In genomic region chr1:15834406-15835204, GRCh38 we compare ENCODE assay signal across 8 cellular contexts. TPM values are rescaled to one million over a fixed set of nuclear protein-coding genes. Genes with fewer than 3 reads are reported as not detected.
DNase-seq lines count a peak whose midpoint lies in the region; TF ChIP-seq lines count a peak whose summit lies in the region.

No MANE protein-coding gene starts in this region.

- peak; percentile 97 for DNase-seq in Daoy (ENCODE audit: low read depth)
- peak; percentile 88 for DNase-seq in H4 (ENCODE audit: low spot score)
- peak; percentile 83 for DNase-seq in RWPE1 (ENCODE audit: low spot score)
- DNase-seq in activated T-helper 9 cell treated with anti-CD3 and anti-CD28 coated beads, Interleukin-2, amount 50 U/mL, for 16 hours (ENCODE audit: low read depth): peak; percentile 85
- peak; percentile 94 for DNase-seq in fibroblast of pulmonary artery (ENCODE audit: low read depth)
- peak; percentile 88 for DNase-seq in nephron progenitor cell

- POLR2A ChIA-PET in RWPE1 (lab: Yijun Ruan, JAX; ENCODE audit: low non-redundant PET): interaction anchor here (0.6 to 2.2 kb wide), 4 partner anchors 12 to 1395 kb away, joined by 3 to 12 read pairs (median 4); partner anchors contain the start of gene SPEN

- H3K79me2 ChIP-seq in Loucy (ENCODE audit: insufficient read depth, low read length): peaks cover 69% of the 10 kb centered on the region

- H3K36me3 ChIP-seq in Loucy (ENCODE audit: insufficient read depth, low read length): no peaks in the 10 kb centered on the region

- H4K20me1 ChIP-seq in Loucy (ENCODE audit: insufficient read depth, low read length, poor library complexity, severe bottlenecking): peaks cover 3% of the 10 kb centered on the region

- CTCF ChIA-PET in RWPE1 (lab: Yijun Ruan, JAX): interaction anchor here (0.5 to 1.1 kb wide), 3 partner anchors 19 to 136 kb away, joined by 3 to 5 read pairs (median 5); no protein-coding TSS in a partner anchor

- H3K9ac ChIP-seq in Loucy (ENCODE audit: low read depth, low read length, poor library complexity, severe bottlenecking): peak overlapping the region; percentile 100

- peaks cover 11% of the 10 kb centered on the region for H3K27me3 ChIP-seq in Loucy (ENCODE audit: insufficient read depth, low read length, poor library complexity, severe bottlenecking)

- peaks cover 17% of the 10 kb centered on the region; the same call in 1 of the 2 replicates for H3F3A ChIP-seq in Loucy (ENCODE audit: low read depth)

- H3K4me2 ChIP-seq in Loucy (ENCODE audit: low read depth, low read length, poor library complexity, severe bottlenecking): peak overlapping the region; percentile 90

- peaks cover 31% of the 10 kb centered on the region for H3K36me3 Mint-ChIP-seq in nephron progenitor cell (ENCODE audit: low read depth)
- H3K36me3 Mint-ChIP-seq in stimulated activated naive CD8-positive, alpha-beta T cell treated with anti-CD3 and anti-CD28 coated beads, Interleukin-15, Interleukin-2, amounts not matched to agents 100 ng/mL and 50 ng/mL, for 24 hours (ENCODE audit: low read depth): peaks cover 5% of the 10 kb centered on the region

- no peaks in the 10 kb centered on the region for H3K9me3 ChIP-seq in Loucy (ENCODE audit: insufficient read depth, low read depth, low read length)

- peaks cover 42% of the 10 kb centered on the region for H3K4me1 Mint-ChIP-seq in nephron progenitor cell
- peaks cover 60% of the 10 kb centered on the region for H3K4me1 Mint-ChIP-seq in stimulated activated naive CD8-positive, alpha-beta T cell treated with anti-CD3 and anti-CD28 coated beads, Interleukin-15, Interleukin-2, amounts not matched to agents 100 ng/mL and 50 ng/mL, for 24 hours (ENCODE audit: low read depth)

- peak overlapping the region; percentile 94 for H3K4me3 Mint-ChIP-seq in nephron progenitor cell
- peak overlapping the region; percentile 91 for H3K4me3 Mint-ChIP-seq in stimulated activated naive CD8-positive, alpha-beta T cell treated with anti-CD3 and anti-CD28 coated beads, Interleukin-15, Interleukin-2, amounts not matched to agents 100 ng/mL and 50 ng/mL, for 24 hours

- peak overlapping the region; percentile 89 for H3K4me3 ChIP-seq in Loucy (ENCODE audit: low read length, poor library complexity, severe bottlenecking)
- H3K4me3 ChIP-seq in fibroblast of pulmonary artery (replicated peaks; ENCODE audit: low read depth, low read length): peak overlapping the region; percentile 71

- peak overlapping the region; percentile 100 for H3K27ac ChIP-seq in RWPE1

- peak overlapping the region; percentile 100 for H3K27ac Mint-ChIP-seq in nephron progenitor cell
- H3K27ac Mint-ChIP-seq in stimulated activated naive CD8-positive, alpha-beta T cell treated with anti-CD3 and anti-CD28 coated beads, Interleukin-15, Interleukin-2, amounts not matched to agents 100 ng/mL and 50 ng/mL, for 24 hours: peak overlapping the region; percentile 98

- peaks cover 36% of the 10 kb centered on the region for H3K4me1 ChIP-seq in Loucy (ENCODE audit: insufficient read depth, low read length, poor library complexity, severe bottlenecking)

- H3K9me2 ChIP-seq in Loucy (replicated peaks; ENCODE audit: low read depth, low read length): no peaks in the 10 kb centered on the region

- no peak for TF ChIP-seq CTCF in Loucy (conservative IDR thresholded peaks at IDR 0.05; ENCODE audit: low read length)
- TF ChIP-seq CTCF in RWPE1 (conservative IDR thresholded peaks at IDR 0.05; ENCODE audit: low read depth): no peak
- no peak for TF ChIP-seq CTCF in fibroblast of pulmonary artery (IDR thresholded peaks at IDR 0.05; ENCODE audit: low read length, missing control alignments)
- no peak for TF ChIP-seq CTCF in nephron progenitor cell (IDR thresholded peaks at IDR 0.05)

- H2AFZ ChIP-seq in Loucy (ENCODE audit: low read length): peak overlapping the region; percentile 59

- H3K27me3 Mint-ChIP-seq in nephron progenitor cell (ENCODE audit: low read depth, poor library complexity): peaks cover 12% of the 10 kb centered on the region
- no peaks in the 10 kb centered on the region for H3K27me3 Mint-ChIP-seq in stimulated activated naive CD8-positive, alpha-beta T cell treated with anti-CD3 and anti-CD28 coated beads, Interleukin-15, Interleukin-2, amounts not matched to agents 100 ng/mL and 50 ng/mL, for 24 hours

- H3K9me3 Mint-ChIP-seq in nephron progenitor cell: peaks cover 26% of the 10 kb centered on the region
- H3K9me3 Mint-ChIP-seq in stimulated activated naive CD8-positive, alpha-beta T cell treated with anti-CD3 and anti-CD28 coated beads, Interleukin-15, Interleukin-2, amounts not matched to agents 100 ng/mL and 50 ng/mL, for 24 hours: no peaks in the 10 kb centered on the region

RNA-seq across cellular contexts. Expression of gene SPEN, which starts 12.9 kb away (rescaled TPM):
- total RNA-seq in Daoy (2014; rRNA removed; shearing (Covaris generic)): 14.9 and 22.3 TPM in 2 replicates
- 8.0 and 8.3 TPM in 2 replicates for total RNA-seq in H4 (2014; rRNA removed; shearing (Covaris generic))

RNA-seq across cellular contexts. Expression of gene UQCRHL, which starts 27.2 kb away (rescaled TPM):
- total RNA-seq in Daoy (2014; rRNA removed; shearing (Covaris generic)): 4.1 and 5.9 TPM in 2 replicates
- 4.9 and 6.0 TPM in 2 replicates for total RNA-seq in H4 (2014; rRNA removed; shearing (Covaris generic))

Comparison
In these comparisons a context has a peak if more than half of its experiments do, and no peak if none do; other contexts are left out.
1. Peak in every context shown above with its lines: DNase-seq, H3K4me3 ChIP-seq and H3K27ac ChIP-seq.